ENCODE assay signal across 22 cellular contexts in the genomic region with DNA sequence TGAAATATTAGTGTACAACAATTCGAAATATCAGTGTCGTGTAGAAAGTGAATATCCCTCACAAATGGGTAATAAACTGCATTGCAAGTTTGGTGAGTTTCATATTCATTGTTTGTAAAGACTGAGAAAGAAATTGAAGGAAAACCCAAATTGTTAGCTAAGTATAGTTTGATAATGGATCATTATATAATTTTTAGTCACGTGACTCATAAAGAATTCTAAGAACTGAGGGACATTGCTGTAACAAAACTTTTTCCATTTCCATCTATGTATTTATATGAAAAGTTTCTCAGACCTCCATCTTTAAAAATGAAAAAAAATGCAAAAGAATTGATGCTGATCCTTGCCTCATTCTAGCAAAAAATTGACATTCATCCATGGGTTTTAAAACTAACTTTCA. TPM values are rescaled to one million over a fixed set of nuclear protein-coding genes. Genes with fewer than 3 reads are reported as not detected.
DNase-seq lines count a peak whose midpoint lies in the region; ATAC-seq, FAIRE-seq and TF ChIP-seq lines count a peak whose summit lies in the region.
"Had no signal": no experiment of that assay in that cellular context is flagged by ENCODE, and none has a peak within 500 bp of the region (broad histone marks: within the 10 kb centered on the region; RNA-seq: fewer than 3 reads in every experiment).

No MANE protein-coding gene starts in this region.

- no peaks in the 10 kb centered on the region for H3K36me3 Mint-ChIP-seq in astrocyte (ENCODE audit: low read depth, unreplicated experiment)
- H3K36me3 Mint-ChIP-seq in neural progenitor cell, result no peaks in the 10 kb centered on the region
- H3K36me3 Mint-ChIP-seq: CD14-positive monocyte; CD4-positive, alpha-beta memory T cell; CD4-positive, CD25-positive, alpha-beta regulatory T cell; CD8-positive, alpha-beta memory T cell had no signal

- H3K9ac ChIP-seq in HepG2 (ENCODE audit: insufficient read depth, low read depth, low read length), result no peak overlapping the region
- H3K9ac ChIP-seq in astrocyte (ENCODE audit: low read length), result no peak overlapping the region
- no peak overlapping the region for H3K9ac ChIP-seq in K562 (ENCODE audit: insufficient read depth in 1 of 2, low read depth in 2 of 2, low read length in 2 of 2)
- no peak overlapping the region for H3K9ac ChIP-seq in neural progenitor cell
- H3K9ac ChIP-seq: BLaER1 had no signal

- H3K27me3 Mint-ChIP-seq in astrocyte (ENCODE audit: low read depth, unreplicated experiment) (no peaks in the 10 kb centered on the region), neural progenitor cell (ENCODE audit: insufficient read depth, low read depth) (no peaks in the 10 kb centered on the region)

- ATAC-seq in HepG2 (no peak), right lobe of liver (no peak), K562 (no peak)

- TF ChIP-seq EP300 in HepG2 (IDR thresholded peaks at IDR 0.05; ENCODE audit: low read depth in 2 of 2, low read length in 2 of 2), result no peak
- no peak for TF ChIP-seq EP300 in HepG2 (CRISPR knock-in tag; IDR thresholded peaks at IDR 0.05; ENCODE audit: borderline replicate concordance)
- TF ChIP-seq EP300 in K562 (IDR thresholded peaks at IDR 0.05; ENCODE audit: low read length), result no peak

- H2AFZ ChIP-seq in HepG2 (ENCODE audit: low read length) (no peak overlapping the region), astrocyte (ENCODE audit: low read depth, low read length) (no peak overlapping the region), K562 (ENCODE audit: low read depth, low read length) (no peak overlapping the region), neural progenitor cell (replicated peaks) (peak overlapping the region; percentile 2)

- FAIRE-seq in HepG2 (lab: Jason Lieb, UNC) (no peak), astrocyte (lab: Jason Lieb, UNC) (peak; percentile 23), K562 (lab: Jason Lieb, UNC) (no peak)
- FAIRE-seq: GM12892, GM18507 had no signal

- in situ Hi-C loops in HepG2 (cut with HindIII; ENCODE audit: extremely low pct_ligation_motif_present, low pct_unique_long_range_greater_than_20kb) (no loop called here), K562 (cut with MboI) (no loop called here)

- H3K4me1 ChIP-seq in HepG2 (ENCODE audit: insufficient read depth, low read length) (no peaks in the 10 kb centered on the region), right lobe of liver (no peaks in the 10 kb centered on the region), astrocyte (ENCODE audit: insufficient read depth, low read length) (no peaks in the 10 kb centered on the region), K562 (replicated peaks in 1 of 2; ENCODE audit: control insufficient read depth in 2 of 2, insufficient read depth in 2 of 2, low read length in 2 of 2) (no peaks in the 10 kb centered on the region), neural progenitor cell (peaks cover 6% of the 10 kb centered on the region)
- H3K4me1 ChIP-seq: BLaER1 had no signal

- H3K4me3 Mint-ChIP-seq in astrocyte (ENCODE audit: unreplicated experiment), result no peak overlapping the region
- H3K4me3 Mint-ChIP-seq in neural progenitor cell, result no peak overlapping the region
- H3K4me3 Mint-ChIP-seq: CD14-positive monocyte; CD4-positive, alpha-beta memory T cell; CD4-positive, CD25-positive, alpha-beta regulatory T cell; CD8-positive, alpha-beta memory T cell had no signal

- no peaks in the 10 kb centered on the region for H3F3A ChIP-seq in neural progenitor cell (ENCODE audit: low read depth)

- POLR2A ChIA-PET in HepG2 (lab: Yijun Ruan, JAX) (no interaction called here), K562 (lab: Yijun Ruan, JAX) (no interaction called here)

- no peak for TF ChIP-seq CTCF in HepG2 (CRISPR knock-in tag; IDR thresholded peaks at IDR 0.05)
- no peak for TF ChIP-seq CTCF in right lobe of liver (IDR thresholded peaks at IDR 0.05)
- TF ChIP-seq CTCF in astrocyte (IDR thresholded peaks at IDR 0.05; ENCODE audit: insufficient read depth, low read depth, low read length), result no peak
- TF ChIP-seq CTCF in K562 (IDR thresholded peaks at IDR 0.05 in 2 of 3, conservative IDR thresholded peaks at IDR 0.05 in 1 of 3; ENCODE audit: insufficient read depth in 2 of 3, low read depth in 1 of 3, low read length in 3 of 3), result no peak
- TF ChIP-seq CTCF in neural progenitor cell (IDR thresholded peaks at IDR 0.05), result no peak

- 3% methylated on average over 3 of the region's 3 CpGs for WGBS in HepG2 (ENCODE audit: low lambda C conversion rate)
- 65% methylated on average over 3 of the region's 3 CpGs for WGBS in right lobe of liver (ENCODE audit: insufficient coverage, low coverage, low lambda C conversion rate, missing lambda C conversion rate)
- WGBS in K562 (ENCODE audit: insufficient coverage, low coverage, missing lambda C conversion rate), result 0% methylated on average over 3 of the region's 3 CpGs

- H3K9me1 ChIP-seq in K562 (ENCODE audit: control insufficient read depth, insufficient read depth, low read length), result no peaks in the 10 kb centered on the region

- H3K4me3 ChIP-seq in HepG2 (replicated peaks in 1 of 3; ENCODE audit: insufficient read depth in 1 of 3, low read depth in 2 of 3, low read length in 3 of 3) (no peak overlapping the region), right lobe of liver (no peak overlapping the region), astrocyte (ENCODE audit: insufficient read depth, low read depth, low read length) (no peak overlapping the region), K562 (no peak overlapping the region), neural progenitor cell (no peak overlapping the region)
- H3K4me3 ChIP-seq: BLaER1 had no signal

- CTCF ChIA-PET in HepG2 (lab: Yijun Ruan, JAX; ENCODE audit: low intra/inter-chr PET ratio, low total read pairs) (no interaction called here), K562 (lab: Yijun Ruan, JAX; ENCODE audit: low intra/inter-chr PET ratio) (no interaction called here)

- H3K27ac Mint-ChIP-seq in astrocyte (ENCODE audit: unreplicated experiment), result no peak overlapping the region
- no peak overlapping the region for H3K27ac Mint-ChIP-seq in neural progenitor cell
- H3K27ac Mint-ChIP-seq: CD14-positive monocyte; CD4-positive, alpha-beta memory T cell; CD4-positive, CD25-positive, alpha-beta regulatory T cell; CD8-positive, alpha-beta memory T cell had no signal

- intact Hi-C loops in HepG2 (cut with micrococcal nuclease; ENCODE audit: unreplicated experiment), result no loop called here
- intact Hi-C loops in right lobe of liver (cut with DNase I), result no loop called here
- intact Hi-C loops in K562 (cut with micrococcal nuclease), result no loop called here

- H3K79me2 ChIP-seq in HepG2 (ENCODE audit: insufficient read depth, low read length) (no peaks in the 10 kb centered on the region), astrocyte (ENCODE audit: insufficient read depth, low read length) (no peaks in the 10 kb centered on the region), K562 (ENCODE audit: control insufficient read depth, insufficient read depth, low read length) (no peaks in the 10 kb centered on the region), neural progenitor cell (ENCODE audit: low read depth) (no peaks in the 10 kb centered on the region)

- no peaks in the 10 kb centered on the region for H3K9me3 ChIP-seq in HepG2 (ENCODE audit: low read length)
- H3K9me3 ChIP-seq in right lobe of liver, result no peaks in the 10 kb centered on the region
- no peaks in the 10 kb centered on the region for H3K9me3 ChIP-seq in astrocyte (ENCODE audit: insufficient read depth, low read depth, low read length)
- H3K9me3 ChIP-seq in K562 (replicated peaks; ENCODE audit: control insufficient read depth, insufficient read depth, low read depth, low read length), result no peaks in the 10 kb centered on the region
- H3K9me3 ChIP-seq in neural progenitor cell (ENCODE audit: low read depth), result no peaks in the 10 kb centered on the region
- H3K9me3 ChIP-seq: BE2C, BLaER1 had no signal

- no peaks in the 10 kb centered on the region for H4K20me1 ChIP-seq in HepG2 (ENCODE audit: insufficient read depth, low read length)
- no peaks in the 10 kb centered on the region for H4K20me1 ChIP-seq in astrocyte (ENCODE audit: insufficient read depth, low read length)
- H4K20me1 ChIP-seq in K562 (replicated peaks; ENCODE audit: control insufficient read depth, insufficient read depth, low read length), result no peaks in the 10 kb centered on the region
- no peaks in the 10 kb centered on the region for H4K20me1 ChIP-seq in neural progenitor cell (ENCODE audit: low read depth)
- H4K20me1 ChIP-seq: BLaER1 had no signal

- no TSS peak for BruUV-seq in HepG2 (replicated peaks; lab: Mats Ljungman, UMichigan)
- no TSS peak for BruUV-seq in K562 (replicated peaks; lab: Mats Ljungman, UMichigan)

- no peaks in the 10 kb centered on the region for H3K9me3 Mint-ChIP-seq in astrocyte (ENCODE audit: unreplicated experiment)
- no peaks in the 10 kb centered on the region for H3K9me3 Mint-ChIP-seq in neural progenitor cell
- H3K9me3 Mint-ChIP-seq: CD14-positive monocyte; CD4-positive, CD25-positive, alpha-beta regulatory T cell; CD8-positive, alpha-beta memory T cell had no signal

- H3K27ac ChIP-seq in HepG2 (ENCODE audit: extremely low read length, insufficient read depth, low read length), result no peak overlapping the region
- H3K27ac ChIP-seq in right lobe of liver, result no peak overlapping the region
- no peak overlapping the region for H3K27ac ChIP-seq in astrocyte (ENCODE audit: low read depth, low read length)
- H3K27ac ChIP-seq in K562 (ENCODE audit: extremely low read depth, low read depth, low read length), result no peak overlapping the region
- H3K27ac ChIP-seq in neural progenitor cell, result no peak overlapping the region
- H3K27ac ChIP-seq: 22Rv1, BLaER1 had no signal

- H3K4me2 ChIP-seq in HepG2 (ENCODE audit: low read depth, low read length) (no peak overlapping the region), astrocyte (ENCODE audit: low read length) (no peak overlapping the region), K562 (ENCODE audit: insufficient read depth, low read length) (no peak overlapping the region), neural progenitor cell (no peak overlapping the region)
- H3K4me2 ChIP-seq: BLaER1 had no signal

- no peak for TF ChIP-seq POLR2A in HepG2 (IDR thresholded peaks at IDR 0.05; ENCODE audit: insufficient read depth in 1 of 2, low read depth in 2 of 2, low read length in 2 of 2)
- no peak for TF ChIP-seq POLR2A in right lobe of liver (IDR thresholded peaks at IDR 0.05)
- no peak for TF ChIP-seq POLR2A in K562 (conservative IDR thresholded peaks at IDR 0.05)

- peaks cover 8% of the 10 kb centered on the region for H3K4me1 Mint-ChIP-seq in astrocyte (ENCODE audit: low read depth, unreplicated experiment)
- peaks cover 5% of the 10 kb centered on the region for H3K4me1 Mint-ChIP-seq in neural progenitor cell
- H3K4me1 Mint-ChIP-seq: CD4-positive, alpha-beta memory T cell; CD4-positive, CD25-positive, alpha-beta regulatory T cell; CD8-positive, alpha-beta memory T cell had no signal

- no peak for DNase-seq in HepG2 (ENCODE audit: low spot score)
- no peak for DNase-seq in right lobe of liver
- no peak for DNase-seq in astrocyte (ENCODE audit: low read depth)
- no peak for DNase-seq in K562 (ENCODE audit: extremely low read depth in 1 of 4, low spot score in 3 of 4)
- no peak for DNase-seq in neural progenitor cell (ENCODE audit: low spot score)
- DNase-seq in inferior parietal cortex (ENCODE audit: extremely low spot score), result no peak
- DNase-seq in HuH-7.5 (ENCODE audit: low spot score), result no peak
- no peak for DNase-seq in NCI-H2227 (lab: John Stamatoyannopoulos, UW; ENCODE audit: unreplicated experiment)
- DNase-seq: ACHN; BE2C; C1 segment of cervical spinal cord; CD4-positive, alpha-beta memory T cell; CD4-positive, CD25-positive, alpha-beta regulatory T cell; CD8-positive, alpha-beta memory T cell; COR-L47; DMS79 treated with DMSO at 0.1 percent for 48 hours; GF-D8 had no signal

- H3K36me3 ChIP-seq in HepG2 (replicated peaks in 1 of 2; ENCODE audit: control insufficient read depth in 1 of 2, insufficient read depth in 2 of 2, low read length in 2 of 2) (no peaks in the 10 kb centered on the region), right lobe of liver (no peaks in the 10 kb centered on the region), astrocyte (ENCODE audit: insufficient read depth, low read length) (no peaks in the 10 kb centered on the region), K562 (ENCODE audit: control insufficient read depth, insufficient read depth, low read length) (no peaks in the 10 kb centered on the region), neural progenitor cell (no peaks in the 10 kb centered on the region)
- H3K36me3 ChIP-seq: BE2C, BLaER1 had no signal

- TF ChIP-seq RAD21 in HepG2 (CRISPR knock-in tag; IDR thresholded peaks at IDR 0.05) (no peak), K562 (CRISPR knock-in tag; conservative IDR thresholded peaks at IDR 0.05 in 1 of 2, IDR thresholded peaks at IDR 0.05 in 1 of 2) (no peak)

- no peaks in the 10 kb centered on the region for H3K27me3 ChIP-seq in HepG2 (ENCODE audit: control insufficient read depth in 1 of 2, insufficient read depth in 2 of 2, low read length in 2 of 2)
- H3K27me3 ChIP-seq in right lobe of liver, result no peaks in the 10 kb centered on the region
- H3K27me3 ChIP-seq in astrocyte (ENCODE audit: insufficient read depth, low read length), result no peaks in the 10 kb centered on the region
- H3K27me3 ChIP-seq in K562 (ENCODE audit: control insufficient read depth in 2 of 2, insufficient read depth in 2 of 2, low read length in 2 of 2), result no peaks in the 10 kb centered on the region
- H3K27me3 ChIP-seq in neural progenitor cell, result no peaks in the 10 kb centered on the region
- H3K27me3 ChIP-seq: BE2C, BLaER1 had no signal

RNA-seq across cellular contexts. Expression of gene SGIP1, which starts 36.0 kb away (rescaled TPM):
- not detected in 2 replicates for total RNA-seq in HepG2 (2016; rRNA removed; fragmentation: Illumina TruSeq; extraction: Trizol)
- total RNA-seq in HepG2 (2016; cell fraction: cytosol; rRNA removed; fragmentation: Illumina TruSeq; extraction: Trizol; ENCODE audit: low read depth), result not detected in 2 replicates
- total RNA-seq in HepG2 (2016; cell fraction: insoluble cytoplasmic fraction; rRNA removed; fragmentation: Illumina TruSeq; extraction: Trizol), result not detected in 2 replicates
- total RNA-seq in HepG2 (2016; cell fraction: membrane; rRNA removed; fragmentation: Illumina TruSeq; extraction: Trizol), result not detected in 2 replicates
- not detected in 2 replicates for total RNA-seq in HepG2 (2016; cell fraction: nucleus; rRNA removed; fragmentation: Illumina TruSeq; extraction: Trizol)
- polyA plus RNA-seq in HepG2 (2011; rRNA removed), result 0.01 TPM in 1 of 2 replicates, not detected in the other
- polyA plus RNA-seq in HepG2 (2011; cell fraction: cytosol; rRNA removed), result not detected in 2 replicates
- polyA plus RNA-seq in HepG2 (2011; cell fraction: nucleus; rRNA removed), result 0.10 TPM in 1 of 2 replicates, not detected in the other
- not detected in 2 replicates for polyA plus RNA-seq in HepG2 (2012)
- polyA plus RNA-seq in HepG2 (2016; cell fraction: cytosol; fragmentation: Illumina TruSeq; extraction: Trizol; ENCODE audit: low read depth), result not detected in 2 replicates
- not detected in 2 replicates for polyA plus RNA-seq in HepG2 (2016; cell fraction: insoluble cytoplasmic fraction; fragmentation: Illumina TruSeq; extraction: Trizol; ENCODE audit: low read depth)
- not detected in 2 replicates for polyA plus RNA-seq in HepG2 (2016; cell fraction: membrane; fragmentation: Illumina TruSeq; extraction: Trizol; ENCODE audit: low read depth)
- 0.29 TPM in 1 of 2 replicates, not detected in the other for polyA plus RNA-seq in HepG2 (2016; cell fraction: nucleus; fragmentation: Illumina TruSeq; extraction: Trizol; ENCODE audit: insufficient read depth, low read depth)
- polyA minus RNA-seq in HepG2 (2011; rRNA and poly(A)+ RNA removed; ENCODE audit: low replicate concordance), result not detected in 2 replicates
- polyA minus RNA-seq in HepG2 (2011; cell fraction: cytosol; rRNA and poly(A)+ RNA removed), result not detected in 2 replicates
- not detected in 2 replicates for polyA minus RNA-seq in HepG2 (2011; cell fraction: nucleus; rRNA and poly(A)+ RNA removed)
- 1 to 10 TPM in 3 of 6 experiments, under 1 TPM in 2, not detected in 1; 0.09 to 1.3 (median 1.1) TPM for total RNA-seq in right lobe of liver
- total RNA-seq in astrocyte, result 4.4 and 8.8 TPM in 2 replicates
- not detected in 2 replicates for total RNA-seq in K562 (2011; cell fraction: chromatin; rRNA removed; ENCODE audit: low replicate concordance)
- not detected in 2 replicates for total RNA-seq in K562 (2011; cell fraction: nucleolus; rRNA removed)
- total RNA-seq in K562 (2011; cell fraction: nucleoplasm; rRNA removed), result 0.38 and 1.0 TPM in 2 replicates
- not detected in 2 replicates for total RNA-seq in K562 (2014; rRNA removed)
- total RNA-seq in K562 (2014; rRNA removed; fragmentation: Illumina TruSeq; extraction: Trizol), result not detected in 2 replicates
- total RNA-seq in K562 (2015; rRNA removed; fragmentation: Illumina TruSeq; extraction: Trizol), result not detected in 2 replicates
- total RNA-seq in K562 (2021), result 0.07 and 0.22 TPM in 2 replicates
- polyA plus RNA-seq in K562 (2011; rRNA removed), result 0.35 TPM in 1 of 2 replicates, not detected in the other
- 0.12 TPM in 1 of 2 replicates, not detected in the other for polyA plus RNA-seq in K562 (2011; cell fraction: cytosol; rRNA removed)
- polyA plus RNA-seq in K562 (2011; cell fraction: nucleus; rRNA removed), result 0.15 TPM in 1 of 2 replicates, not detected in the other
- not detected in 2 replicates for polyA plus RNA-seq in K562 (2012)
- not detected in 2 replicates for polyA plus RNA-seq in K562 (2014; fragmentation: Illumina TruSeq; extraction: Trizol)
- not detected for polyA plus RNA-seq in K562 (2014; fragmentation: Nextera tagmentation; extraction: Ambion mirVana)
- not detected in 2 replicates for polyA plus RNA-seq in K562 (2014; rRNA removed)
- polyA minus RNA-seq in K562 (2011; rRNA and poly(A)+ RNA removed), result not detected in 2 replicates
- not detected in 2 replicates for polyA minus RNA-seq in K562 (2011; cell fraction: cytosol; rRNA and poly(A)+ RNA removed)
- not detected in 2 replicates for polyA minus RNA-seq in K562 (2011; cell fraction: nucleus; rRNA and poly(A)+ RNA removed)
- total RNA-seq in neural progenitor cell (ENCODE audit: low replicate concordance), result 4.2 and 6.6 TPM in 2 replicates
- total RNA-seq: CD4-positive, alpha-beta memory T cell; CD4-positive, CD25-positive, alpha-beta regulatory T cell; CD8-positive, alpha-beta memory T cell had no signal
- polyA plus RNA-seq: CD14-positive monocyte; CD4-positive, alpha-beta memory T cell; CD4-positive, CD25-positive, alpha-beta regulatory T cell; CD8-positive, alpha-beta memory T cell had no signal

Comparison
In these comparisons a context has a peak if more than half of its experiments do, and no peak if none do; other contexts are left out.
1. Of the 241 proteins assayed by ChIP-seq in both HepG2 and K562: peak only in HepG2: none; only in K562: TFE3; in both: RAD51; in neither: 239.